In genomic region chr20:50116368-50116999, GRCh38 we compare ENCODE assay signal across 8 cellular contexts. TPM values are rescaled to one million over a fixed set of nuclear protein-coding genes. Genes with fewer than 3 reads are reported as not detected.
DNase-seq lines count a peak whose midpoint lies in the region; ATAC-seq and TF ChIP-seq lines count a peak whose summit lies in the region.

No MANE protein-coding gene starts in this region.

- H3K27ac ChIP-seq in gastroesophageal sphincter, result peak overlapping the region; percentile 5 to 98 (median 92)
- peak overlapping the region; percentile 34 for H3K27ac ChIP-seq in skeletal muscle tissue (ENCODE audit: low read depth, low read length)

- no peak for DNase-seq in HAP-1 (ENCODE audit: low spot score in 2 of 2)
- DNase-seq in NCI-H526 treated with DMSO at 0.1 percent for 48 hours (lab: John Stamatoyannopoulos, UW), result no peak
- no peak for DNase-seq in HCEC 1CT

- TF ChIP-seq EP300 in gastroesophageal sphincter (IDR thresholded peaks at IDR 0.05), result no peak

- H3K9me3 ChIP-seq in HAP-1, result no peaks in the 10 kb centered on the region
- no peaks in the 10 kb centered on the region for H3K9me3 ChIP-seq in gastroesophageal sphincter
- no peaks in the 10 kb centered on the region for H3K9me3 ChIP-seq in skeletal muscle tissue (ENCODE audit: control insufficient read depth in 3 of 3, low read length in 3 of 3)

- no peak for TF ChIP-seq POLR2A in gastroesophageal sphincter (IDR thresholded peaks at IDR 0.05)

- ATAC-seq in gastroesophageal sphincter, result no peak
- no peak for ATAC-seq in HG03432 (IDR thresholded peaks at IDR 0.05; ENCODE audit: unreplicated experiment)
- ATAC-seq in GM18498 (IDR thresholded peaks at IDR 0.05; ENCODE audit: unreplicated experiment), result no peak

- H3K36me3 ChIP-seq in HAP-1 (replicated peaks) (peaks cover 3% of the 10 kb centered on the region; the same call in 1 of the 2 replicates), gastroesophageal sphincter (no peaks in the 10 kb centered on the region), skeletal muscle tissue (ENCODE audit: control insufficient read depth in 3 of 3, insufficient read depth in 3 of 3, low read length in 3 of 3) (no peaks in the 10 kb centered on the region)

- H3K4me1 ChIP-seq in HAP-1 (peaks cover 25% of the 10 kb centered on the region), gastroesophageal sphincter (peaks cover 3 to 51% (median 29%) of the 10 kb centered on the region in 3 donors), skeletal muscle tissue (ENCODE audit: control insufficient read depth in 3 of 3, insufficient read depth in 3 of 3, low read length in 3 of 3) (peaks cover 40 to 49% (median 43%) of the 10 kb centered on the region in 3 donors)

- H3K9ac ChIP-seq in skeletal muscle tissue (ENCODE audit: low read depth in 1 of 3, low read length in 3 of 3), result peak overlapping the region; percentile 45 to 85 (median 71)

- 83 to 84% methylated on average over 2 to 6 of the region's 19 CpGs for WGBS in gastroesophageal sphincter (ENCODE audit: low coverage in 1 of 2), 2 donors

- H3K4me3 ChIP-seq in HAP-1, result peak overlapping the region; percentile 45
- peak overlapping the region; percentile 59 for H3K4me3 ChIP-seq in WI38 (ENCODE audit: low read depth, low read length)
- H3K4me3 ChIP-seq in gastroesophageal sphincter, result peak overlapping the region in 1 of 2 donors; percentile 51
- H3K4me3 ChIP-seq in skeletal muscle tissue (ENCODE audit: low read length in 3 of 3), result peak overlapping the region; percentile 79 to 92 (median 79)

- H3K27me3 ChIP-seq in HAP-1 (ENCODE audit: low read depth), result no peaks in the 10 kb centered on the region
- H3K27me3 ChIP-seq in gastroesophageal sphincter, result no peaks in the 10 kb centered on the region
- H3K27me3 ChIP-seq in skeletal muscle tissue (ENCODE audit: control insufficient read depth in 3 of 3, insufficient read depth in 3 of 3, low read length in 3 of 3), result no peaks in the 10 kb centered on the region

- TF ChIP-seq CTCF in WI38 (IDR thresholded peaks at IDR 0.05; ENCODE audit: low read depth, low read length) (no peak), gastroesophageal sphincter (IDR thresholded peaks at IDR 0.05) (no peak)

- in situ Hi-C loops in HAP-1 (cut with MboI; ENCODE audit: low sequenced_read_pairs), result loop anchor here (5.0 kb wide), 1 partner anchor 51 kb away; no protein-coding TSS in a partner anchor

RNA-seq across cellular contexts. Expression of gene UBE2V1, which starts 3.5 kb away (rescaled TPM):
- total RNA-seq in gastroesophageal sphincter (100 to 1,000 TPM in 2 of 4 donors, 10 to 100 TPM in 2; 69.3 to 110 (median 87.9) TPM), skeletal muscle tissue (36.5 TPM)

RNA-seq across cellular contexts. Expression of gene PEDS1, which starts 37.0 kb away (rescaled TPM):
- 10 to 100 TPM; 24.1 to 46.3 (median 31.8) TPM for total RNA-seq in gastroesophageal sphincter
- 5.7 TPM for total RNA-seq in skeletal muscle tissue
